ENCODE assay signal across 1 cellular context in genomic region chr11:20051783-20052399, GRCh38.
TF ChIP-seq lines count a peak whose summit lies in the region.

No MANE protein-coding gene starts in this region.

TF ChIP-seq in K562, 482 proteins besides CTCF, POLR2A, EP300 and RAD21 (continued from another document):
- TF ChIP-seq PRDM10 (IDR thresholded peaks at IDR 0.05; ENCODE audit: partially characterized antibody) (peak; percentile 64), JUN (IDR thresholded peaks at IDR 0.05; ENCODE audit: borderline replicate concordance, low read depth, low read length) (no peak), JUN (CRISPR knock-in tag; IDR thresholded peaks at IDR 0.05; ENCODE audit: borderline replicate concordance) (no peak), ZFX (CRISPR knock-in tag; IDR thresholded peaks at IDR 0.05) (no peak), ZBTB12 (CRISPR knock-in tag; IDR thresholded peaks at IDR 0.05) (no peak)
TF ChIP-seq in K562: peak in this region for 1.
